In genomic region chr20:18507218-18508191, GRCh38 we compare ENCODE assay signal across 8 cellular contexts. TPM values are rescaled to one million over a fixed set of nuclear protein-coding genes. Genes with fewer than 3 reads are reported as not detected.
DNase-seq lines count a peak whose midpoint lies in the region; ATAC-seq and TF ChIP-seq lines count a peak whose summit lies in the region.

TSS of gene SEC23B (plus strand) at chr20:18507940. CDS start at chr20:18510836, 2,896 bp downstream.

- H3K4me1 Mint-ChIP-seq in central memory CD8-positive, alpha-beta T cell = peaks cover 42% of the 10 kb centered on the region

- intact Hi-C loops in spleen (cut with DNase I; ENCODE audit: low total_unique reads) = loop anchor here (10.0 kb wide), 1 partner anchor 57 kb away; the partner anchor contains the start of gene SMIM26

- H3K4me3 ChIP-seq in AG09309 (ENCODE audit: control insufficient read depth, low read depth, low read length) = peak within 1 kb of the TSS; percentile 95
- H3K4me3 ChIP-seq in spleen = peak within 1 kb of the TSS; percentile 60 to 86 (median 66)

- 0 to 1% (median 1%) methylated on average over 56 to 69 of the region's 69 CpGs for WGBS in spleen, 5 donors

- H3K36me3 ChIP-seq in spleen = peaks cover 0 to 32% (median 16%) of the 10 kb centered on the region in 6 donors

- peak in 2 of 3 donors; percentile 70 to 77 for TF ChIP-seq POLR2A in spleen (IDR thresholded peaks at IDR 0.05)

- H3K36me3 Mint-ChIP-seq in central memory CD8-positive, alpha-beta T cell (ENCODE audit: insufficient read depth) = peaks cover 40% of the 10 kb centered on the region

- peaks cover 14 to 52% (median 41%) of the 10 kb centered on the region in 6 donors for H3K4me1 ChIP-seq in spleen

- DNase-seq in AG09309 (ENCODE audit: low read depth) (peak; percentile 86), NCI-H446 (lab: John Stamatoyannopoulos, UW) (peak; percentile 96 to 98), inferior parietal cortex (ENCODE audit: extremely low spot score) (peak; percentile 98), spleen (peak; percentile 99)
- DNase-seq in activated CD4-positive, CD25-positive, alpha-beta regulatory T cell treated with anti-CD3 and anti-CD28 coated beads, Interleukin-2, amount 50 U/mL, for 16 hours (ENCODE audit: low read depth, low spot score) = peak; percentile 96
- peak; percentile 95 to 98 for DNase-seq in central memory CD8-positive, alpha-beta T cell (ENCODE audit: low spot score in 2 of 2)

- H3K27me3 ChIP-seq in spleen (replicated peaks in 1 of 7) = peaks cover 0 to 18% (median 0%) of the 10 kb centered on the region in 7 donors

- ATAC-seq in GM19025 (IDR thresholded peaks at IDR 0.05; ENCODE audit: low read depth, unreplicated experiment) = peak; percentile 92
- peak; percentile 95 for ATAC-seq in HG03342 (IDR thresholded peaks at IDR 0.05; ENCODE audit: unreplicated experiment)
- ATAC-seq in central memory CD8-positive, alpha-beta T cell (replicated peaks; ENCODE audit: extremely low read depth, poor library complexity, severe bottlenecking) = peak; percentile 88

- peak within 1 kb of the TSS; percentile 100 for H3K27ac Mint-ChIP-seq in central memory CD8-positive, alpha-beta T cell (ENCODE audit: low read depth)

- TF ChIP-seq CTCF in AG09309 (IDR thresholded peaks at IDR 0.05; ENCODE audit: control insufficient read depth, insufficient read depth, low read depth, low read length, missing control alignments) (no peak), spleen (IDR thresholded peaks at IDR 0.05 in 8 of 11, conservative IDR thresholded peaks at IDR 0.05 in 3 of 11) (peak in 1 of 11 experiments; percentile 19)

- peak within 1 kb of the TSS; percentile 96 to 100 (median 98) for H3K27ac ChIP-seq in spleen

- H3K9me3 ChIP-seq in spleen = no peaks in the 10 kb centered on the region

- H3K4me3 Mint-ChIP-seq in central memory CD8-positive, alpha-beta T cell = peak within 1 kb of the TSS; percentile 98

- peaks cover 2% of the 10 kb centered on the region for H3K27me3 Mint-ChIP-seq in central memory CD8-positive, alpha-beta T cell

- H3K9me3 Mint-ChIP-seq in central memory CD8-positive, alpha-beta T cell = no peaks in the 10 kb centered on the region

RNA-seq across cellular contexts. Expression of gene SEC23B, which starts in this region (rescaled TPM):
- total RNA-seq in spleen = 10 to 100 TPM; 42.8 to 67.5 (median 56.9) TPM
- 10 to 100 TPM in 2 of 3 donors, 1 to 10 TPM in 1; 7.2 to 16.1 (median 10.0) TPM for polyA plus RNA-seq in spleen

Comparison
In these comparisons a context has a peak if more than half of its experiments do, and no peak if none do; other contexts are left out.
1. Peak in every context shown above with its lines: DNase-seq, ATAC-seq, H3K4me3 ChIP-seq and H3K27ac ChIP-seq.